Comparison of ENCODE assay signal across 15 cellular contexts in the genomic region with DNA sequence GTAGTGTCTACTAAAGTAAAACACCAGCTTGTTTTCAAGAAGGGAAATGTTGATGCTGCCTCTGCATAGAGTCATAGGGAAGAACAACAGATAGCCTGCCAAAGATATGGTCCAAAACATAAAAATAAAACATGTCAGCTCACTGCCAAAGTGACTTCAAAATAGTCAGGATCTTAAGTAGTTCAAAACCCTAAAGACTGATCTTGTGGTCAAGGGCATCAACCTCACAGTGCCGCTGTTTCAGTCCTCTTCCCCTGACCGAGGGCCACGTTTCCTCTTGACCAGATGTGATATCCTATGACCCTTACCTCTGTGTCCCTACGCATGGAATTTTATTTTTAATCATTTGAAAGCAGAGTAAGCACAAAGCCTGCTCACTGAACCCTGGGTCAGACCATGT.
"Had no signal": no experiment of that assay in that cellular context is flagged by ENCODE, and none has a peak within 500 bp of the region (broad histone marks: within the 10 kb centered on the region; RNA-seq: fewer than 3 reads in every experiment).

No MANE protein-coding gene starts in this region.

- H3K36me3 ChIP-seq: tibial artery had no signal

- H3K9me3 ChIP-seq: body of pancreas, tibial artery had no signal

- ATAC-seq: activated CD4-positive, alpha-beta T cell treated with anti-CD3 and anti-CD28 coated beads for 36 hours; body of pancreas; T-cell had no signal

- H3K4me1 ChIP-seq: parathyroid adenoma had no signal

- H3K4me3 ChIP-seq: body of pancreas, lung, tibial artery had no signal

- DNase-seq: activated CD4-positive, alpha-beta T cell treated with anti-CD3 and anti-CD28 coated beads for 36 hours; activated CD4-positive, alpha-beta T cell treated with anti-CD3 and anti-CD28 coated beads, Interleukin-2, amount 50 U/mL, for 48 hours; activated naive CD4-positive, alpha-beta T cell; activated naive CD8-positive, alpha-beta T cell treated with anti-CD3 and anti-CD28 coated beads for 36 hours; activated T-cell treated with anti-CD3 and anti-CD28 coated beads for 4 hours; amygdala; body of pancreas; caudate nucleus; stimulated activated CD4-positive, alpha-beta T cell treated with anti-CD3 and anti-CD28 coated beads, Interleukin-2, amount 100 ng/mL, for 24 hours; stimulated activated naive CD4-positive, alpha-beta T cell treated with Interleukin-2 at 50 U/mL for 16 hours; T-cell; T-helper 9 cell; tibial artery had no signal

- H3K27me3 ChIP-seq: body of pancreas, tibial artery had no signal

- H3K27ac ChIP-seq: parathyroid adenoma had no signal
